21 cellular contexts compared by ENCODE assay signal in the genomic region with DNA sequence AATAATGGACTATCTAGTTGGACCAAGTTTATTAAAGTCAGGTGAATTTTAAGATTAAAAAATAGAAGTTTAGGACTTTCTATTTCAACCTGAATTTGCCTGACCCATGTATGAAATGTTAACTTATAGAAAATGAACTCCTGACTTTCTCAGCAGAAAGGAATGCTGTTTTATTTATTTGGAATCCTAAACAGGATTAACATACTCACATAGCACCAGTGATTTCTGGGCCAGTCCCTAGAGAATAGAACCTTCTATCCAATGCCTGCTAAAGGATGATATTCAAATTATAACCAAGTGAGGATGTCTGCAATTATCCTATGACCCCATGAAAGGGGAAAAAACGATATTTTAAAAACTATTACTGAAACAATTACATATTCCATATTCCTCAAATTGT.
A peak's percentile ranks its signal among the peaks of the same experiment; 100 is the strongest.
DNase-seq lines count a peak whose midpoint lies in the region; ATAC-seq and TF ChIP-seq lines count a peak whose summit lies in the region.
"Had no signal": no experiment of that assay in that cellular context is flagged by ENCODE, and none has a peak within 500 bp of the region (broad histone marks: within the 10 kb centered on the region; RNA-seq: fewer than 3 reads in every experiment).

No MANE protein-coding gene starts in this region.

- DNase-seq in NCI-H82 (lab: John Stamatoyannopoulos, UW) (peak; percentile 3), NCI-H82 treated with DMSO at 0.1 percent for 48 hours (lab: John Stamatoyannopoulos, UW; ENCODE audit: unreplicated experiment) (no peak), SJSA1 (ENCODE audit: low read depth in 1 of 2, low spot score in 2 of 2) (peak in 1 of 2 experiments; percentile 18), fibroblast of peridontal ligament (ENCODE audit: extremely low read depth) (peak; percentile 18), smooth muscle cell (lab: John Stamatoyannopoulos, UW; ENCODE audit: unreplicated experiment) (no peak)
- DNase-seq in stimulated activated CD8-positive, alpha-beta memory T cell treated with anti-CD3 and anti-CD28 coated beads, Interleukin-4, amount 100 ng/mL, for 48 hours: no peak
- DNase-seq in activated CD4-positive, alpha-beta T cell treated with anti-CD3 and anti-CD28 coated beads, Interleukin-2, amount 10 ng/mL, durations not matched to agents 7 days and 5 days: no peak
- DNase-seq: AML-193; BE2C; CD4-positive, alpha-beta T cell; CD8-positive, alpha-beta memory T cell; DMS 273 treated with DMSO at 0.1 percent for 48 hours; DMS79; GF-D8; GOT3; HFFc6 had no signal

- H3K36me3 ChIP-seq in SJSA1 (no peaks in the 10 kb centered on the region), smooth muscle cell (ENCODE audit: low read depth) (no peaks in the 10 kb centered on the region)
- H3K36me3 ChIP-seq: BE2C; BLaER1 treated with 17β-estradiol and CSF1 and Interleukin-3, amounts not matched to agents 10 nM and 100 nM; HAP-1 had no signal

- WGBS in smooth muscle cell (ENCODE audit: low lambda C conversion rate): 100% methylated on average over 1 of the region's 1 CpG

- H3K27ac Mint-ChIP-seq in activated CD4-positive, alpha-beta T cell treated with anti-CD3 and anti-CD28 coated beads, Interleukin-2, amount 10 ng/mL, durations not matched to agents 7 days and 5 days: no peak overlapping the region
- H3K27ac Mint-ChIP-seq: CD14-positive monocyte; CD4-positive, alpha-beta T cell; CD8-positive, alpha-beta memory T cell; HFFc6 had no signal

- no peaks in the 10 kb centered on the region for H3F3A ChIP-seq in smooth muscle cell (ENCODE audit: low read depth)

- H3K9ac ChIP-seq in smooth muscle cell (ENCODE audit: low read depth): no peak overlapping the region
- H3K9ac ChIP-seq: BLaER1 treated with 17β-estradiol and CSF1 and Interleukin-3, amounts not matched to agents 10 nM and 100 nM had no signal

- H2AFZ ChIP-seq in smooth muscle cell (ENCODE audit: low read depth): no peak overlapping the region

- CTCF ChIA-PET in activated CD4-positive, alpha-beta T cell treated with anti-CD3 and anti-CD28 coated beads, Interleukin-2, amount 10 ng/mL, durations not matched to agents 7 days and 5 days (lab: Charles Lee): no interaction called here

- no peak overlapping the region for H3K4me3 Mint-ChIP-seq in activated CD4-positive, alpha-beta T cell treated with anti-CD3 and anti-CD28 coated beads, Interleukin-2, amount 10 ng/mL, durations not matched to agents 7 days and 5 days
- H3K4me3 Mint-ChIP-seq: CD14-positive monocyte; CD4-positive, alpha-beta T cell; CD8-positive, alpha-beta memory T cell; HFFc6 had no signal

- H3K27me3 ChIP-seq in SJSA1 (replicated peaks) (no peaks in the 10 kb centered on the region), smooth muscle cell (ENCODE audit: low read depth) (no peaks in the 10 kb centered on the region)
- H3K27me3 ChIP-seq: BE2C; BLaER1 treated with 17β-estradiol and CSF1 and Interleukin-3, amounts not matched to agents 10 nM and 100 nM had no signal

- H3K4me2 ChIP-seq in smooth muscle cell: peak overlapping the region; percentile 20
- H3K4me2 ChIP-seq: BLaER1 treated with 17β-estradiol and CSF1 and Interleukin-3, amounts not matched to agents 10 nM and 100 nM had no signal

- no peaks in the 10 kb centered on the region for H3K79me2 ChIP-seq in smooth muscle cell (ENCODE audit: low read depth)

- POLR2A ChIA-PET in activated CD4-positive, alpha-beta T cell treated with anti-CD3 and anti-CD28 coated beads, Interleukin-2, amount 10 ng/mL, durations not matched to agents 7 days and 5 days (lab: Charles Lee): no interaction called here

- ATAC-seq in HG02759 (IDR thresholded peaks at IDR 0.05; ENCODE audit: unreplicated experiment): no peak

- no peaks in the 10 kb centered on the region for H4K20me1 ChIP-seq in smooth muscle cell (ENCODE audit: low read depth)
- H4K20me1 ChIP-seq: BLaER1 treated with 17β-estradiol and CSF1 and Interleukin-3, amounts not matched to agents 10 nM and 100 nM had no signal

- H3K27ac ChIP-seq in SJSA1 (0 out of 2 replicates have a peak overlapping the region, but pooled peaks have one; percentile 15), smooth muscle cell (ENCODE audit: low read depth) (no peak overlapping the region)
- H3K27ac ChIP-seq: 22Rv1; BLaER1 treated with 17β-estradiol and CSF1 and Interleukin-3, amounts not matched to agents 10 nM and 100 nM had no signal

- H3K27me3 Mint-ChIP-seq in activated CD4-positive, alpha-beta T cell treated with anti-CD3 and anti-CD28 coated beads, Interleukin-2, amount 10 ng/mL, durations not matched to agents 7 days and 5 days: no peaks in the 10 kb centered on the region
- H3K27me3 Mint-ChIP-seq: CD4-positive, alpha-beta T cell; CD8-positive, alpha-beta memory T cell had no signal

- TF ChIP-seq CTCF in smooth muscle cell (IDR thresholded peaks at IDR 0.05; ENCODE audit: borderline replicate concordance, insufficient read depth, poor library complexity, severe bottlenecking): no peak

- H3K9me3 ChIP-seq in SJSA1 (replicated peaks) (no peaks in the 10 kb centered on the region), smooth muscle cell (replicated peaks; ENCODE audit: low read depth) (no peaks in the 10 kb centered on the region)
- H3K9me3 ChIP-seq: BE2C; BLaER1 treated with 17β-estradiol and CSF1 and Interleukin-3, amounts not matched to agents 10 nM and 100 nM; HAP-1 had no signal

- H3K4me3 ChIP-seq in SJSA1 (no peak overlapping the region), smooth muscle cell (no peak overlapping the region)
- H3K4me3 ChIP-seq: BLaER1 treated with 17β-estradiol and CSF1 and Interleukin-3, amounts not matched to agents 10 nM and 100 nM; HAP-1 had no signal

- H3K4me1 Mint-ChIP-seq in activated CD4-positive, alpha-beta T cell treated with anti-CD3 and anti-CD28 coated beads, Interleukin-2, amount 10 ng/mL, durations not matched to agents 7 days and 5 days: no peaks in the 10 kb centered on the region
- H3K4me1 Mint-ChIP-seq: CD14-positive monocyte; CD8-positive, alpha-beta memory T cell had no signal

- peaks cover 2% of the 10 kb centered on the region for H3K9me3 Mint-ChIP-seq in activated CD4-positive, alpha-beta T cell treated with anti-CD3 and anti-CD28 coated beads, Interleukin-2, amount 10 ng/mL, durations not matched to agents 7 days and 5 days
- H3K9me3 Mint-ChIP-seq: HFFc6 had no signal

- H3K4me1 ChIP-seq in SJSA1 (replicated peaks) (peaks cover 11% of the 10 kb centered on the region), smooth muscle cell (ENCODE audit: low read depth) (peaks cover 18% of the 10 kb centered on the region)
- H3K4me1 ChIP-seq: BE2C; BLaER1 treated with 17β-estradiol and CSF1 and Interleukin-3, amounts not matched to agents 10 nM and 100 nM; HAP-1 had no signal

- H3K36me3 Mint-ChIP-seq in activated CD4-positive, alpha-beta T cell treated with anti-CD3 and anti-CD28 coated beads, Interleukin-2, amount 10 ng/mL, durations not matched to agents 7 days and 5 days (ENCODE audit: low read depth): no peaks in the 10 kb centered on the region
- H3K36me3 Mint-ChIP-seq: CD14-positive monocyte; CD8-positive, alpha-beta memory T cell had no signal

Comparison
In these comparisons a context has a peak if more than half of its experiments do, and no peak if none do; other contexts are left out.
1. DNase-seq: peak in NCI-H82 (single experiment) and fibroblast of peridontal ligament (single experiment); none in NCI-H82 treated with DMSO at 0.1 percent for 48 hours (single experiment), smooth muscle cell (single experiment), stimulated activated CD8-positive, alpha-beta memory T cell treated with anti-CD3 and anti-CD28 coated beads, Interleukin-4, amount 100 ng/mL, for 48 hours (single experiment) and activated CD4-positive, alpha-beta T cell treated with anti-CD3 and anti-CD28 coated beads, Interleukin-2, amount 10 ng/mL, durations not matched to agents 7 days and 5 days (single experiment).